11 cellular contexts compared by ENCODE assay signal in genomic region chr18:24212939-24213338, GRCh38.
DNase-seq lines count a peak whose midpoint lies in the region; ATAC-seq and TF ChIP-seq lines count a peak whose summit lies in the region.
"Had no signal": no experiment of that assay in that cellular context is flagged by ENCODE, and none has a peak within 500 bp of the region (broad histone marks: within the 10 kb centered on the region; RNA-seq: fewer than 3 reads in every experiment).

No MANE protein-coding gene starts in this region.

- TF ChIP-seq EP300 in sigmoid colon (IDR thresholded peaks at IDR 0.05): no peak

- H3K27ac ChIP-seq in SJSA1 (no peak overlapping the region), sigmoid colon (peak overlapping the region; percentile 48 to 72 (median 64))

- no peak for TF ChIP-seq CTCF in sigmoid colon (IDR thresholded peaks at IDR 0.05)

- no peaks in the 10 kb centered on the region for H3K36me3 ChIP-seq in SJSA1
- H3K36me3 ChIP-seq in sigmoid colon: no peaks in the 10 kb centered on the region

- intact Hi-C loops in sigmoid colon (cut with DNase I): no loop called here

- H3K27me3 ChIP-seq in SJSA1 (replicated peaks) (no peaks in the 10 kb centered on the region), sigmoid colon (no peaks in the 10 kb centered on the region)

- peak; percentile 16 for DNase-seq in GM04504 (ENCODE audit: low read depth)
- peak; percentile 35 to 48 for DNase-seq in SJSA1 (ENCODE audit: low read depth in 1 of 2, low spot score in 2 of 2)
- DNase-seq in fibroblast of peridontal ligament (ENCODE audit: extremely low read depth): peak; percentile 53
- DNase-seq in sigmoid colon: no peak
- DNase-seq in DMS114 treated with DMSO at 0.1 percent for 48 hours (lab: John Stamatoyannopoulos, UW; ENCODE audit: unreplicated experiment): no peak
- no peak for DNase-seq in cerebellar cortex (ENCODE audit: low spot score)
- no peak for DNase-seq in activated CD4-positive, CD25-positive, alpha-beta regulatory T cell (lab: John Stamatoyannopoulos, UW)
- DNase-seq: activated T-cell treated with anti-CD3 and anti-CD28 coated beads, Interleukin-2, amount 50 U/mL, for 4 hours; left cardiac atrium; NCI-H345 had no signal

- peaks cover 41% of the 10 kb centered on the region for H3K4me1 ChIP-seq in SJSA1 (replicated peaks)
- peaks cover 0 to 63% (median 40%) of the 10 kb centered on the region in 4 donors for H3K4me1 ChIP-seq in sigmoid colon

- H3K9me3 ChIP-seq in SJSA1 (replicated peaks) (no peaks in the 10 kb centered on the region; the same call in 1 of the 2 replicates), sigmoid colon (no peaks in the 10 kb centered on the region)

- 87 to 92% methylated on average over 6 of the region's 6 CpGs for WGBS in sigmoid colon, 2 donors

- H3K4me3 ChIP-seq in SJSA1 (no peak overlapping the region), sigmoid colon (no peak overlapping the region)

- ATAC-seq in GM19328 (IDR thresholded peaks at IDR 0.05; ENCODE audit: unreplicated experiment): no peak
- ATAC-seq: activated T-cell treated with anti-CD3 and anti-CD28 coated beads, Interleukin-2, amount 50 U/mL, for 4 hours had no signal

- no peak for TF ChIP-seq POLR2A in sigmoid colon (IDR thresholded peaks at IDR 0.05)

Comparison
In these comparisons a context has a peak if more than half of its experiments do, and no peak if none do; other contexts are left out.
1. DNase-seq: peak in GM04504 (single experiment), SJSA1 (2 of 2) and fibroblast of peridontal ligament (single experiment); none in sigmoid colon (single experiment), DMS114 treated with DMSO at 0.1 percent for 48 hours (single experiment), cerebellar cortex (single experiment) and activated CD4-positive, CD25-positive, alpha-beta regulatory T cell (0 of 4).